ENCODE assay signal across 20 cellular contexts in genomic region chr6:47358440-47359225, GRCh38. TPM values are rescaled to one million over a fixed set of nuclear protein-coding genes. Genes with fewer than 3 reads are reported as not detected.
DNase-seq lines count a peak whose midpoint lies in the region; ATAC-seq, FAIRE-seq and TF ChIP-seq lines count a peak whose summit lies in the region.
"Had no signal": no experiment of that assay in that cellular context is flagged by ENCODE, and none has a peak within 500 bp of the region (broad histone marks: within the 10 kb centered on the region; RNA-seq: fewer than 3 reads in every experiment).

No MANE protein-coding gene starts in this region.

- H3K9me3 ChIP-seq in ovary, result no peaks in the 10 kb centered on the region
- H3K9me3 ChIP-seq: BE2C, lower lobe of right lung, right atrium auricular region, stomach had no signal

- no peaks in the 10 kb centered on the region for H3K27me3 ChIP-seq in ovary
- H3K27me3 ChIP-seq: right atrium auricular region, stomach had no signal

- DNase-seq in cerebellar cortex (ENCODE audit: low spot score), result peak; percentile 53
- DNase-seq in activated gamma-delta T cell treated with Interleukin-2 at 50 U/mL for 16 hours, result no peak
- no peak for DNase-seq in D721Med (ENCODE audit: insufficient read length, low spot score)
- no peak for DNase-seq in pons (ENCODE audit: low spot score)
- DNase-seq in ovary, result no peak
- DNase-seq: activated CD4-positive, alpha-beta T cell treated with anti-CD3 and anti-CD28 coated beads, Interleukin-2, amount 50 U/mL, for 4 hours; aorta; BE2C; dermis blood vessel endothelial cell; IMR-90; lower lobe of right lung; NCI-H1105; NCI-H510A; stomach had no signal

- no peak for TF ChIP-seq EP300 in ovary (IDR thresholded peaks at IDR 0.05)

- whole genome bisulfite sequencing in ovary, 3 donors, result 64 to 74% (median 68%) methylated on average over 6 of the region's 6 CpGs

- intact Hi-C loops in ovary (cut with DNase I), result no loop called here

- ATAC-seq in GM18511 (IDR thresholded peaks at IDR 0.05; ENCODE audit: unreplicated experiment) (peak; percentile 33), GM21723 (IDR thresholded peaks at IDR 0.05; ENCODE audit: unreplicated experiment) (peak; percentile 47), HG03469 (IDR thresholded peaks at IDR 0.05; ENCODE audit: unreplicated experiment) (peak; percentile 29)
- ATAC-seq: activated T-helper 17 cell treated with anti-CD3 and anti-CD28 coated beads, Interleukin-2, amount 50 U/mL, for 72 hours; lower lobe of right lung; natural killer cell treated with Interleukin-12 subunit alpha and Interleukin-12 subunit beta and Interleukin-15 and Interleukin-18, amount 100 ng/mL, for 72 hours had no signal

- H3K4me3 ChIP-seq in ovary, result no peak overlapping the region
- H3K4me3 ChIP-seq: lower lobe of right lung, right atrium auricular region, stomach had no signal

- no peaks in the 10 kb centered on the region for H3K4me1 ChIP-seq in ovary (ENCODE audit: insufficient read depth)
- H3K4me1 ChIP-seq: BE2C, lower lobe of right lung, right atrium auricular region, stomach had no signal

- no peaks in the 10 kb centered on the region for H3K36me3 ChIP-seq in ovary
- H3K36me3 ChIP-seq: BE2C, lower lobe of right lung, right atrium auricular region, stomach had no signal

- TF ChIP-seq CTCF in D721Med (IDR thresholded peaks at IDR 0.05; ENCODE audit: insufficient read depth, missing control alignments) (no peak), ovary (IDR thresholded peaks at IDR 0.05) (no peak)

- H3K27ac ChIP-seq in ovary, result no peak overlapping the region
- H3K27ac ChIP-seq: lower lobe of right lung, right atrium auricular region, stomach had no signal

- no peak for TF ChIP-seq POLR2A in ovary (IDR thresholded peaks at IDR 0.05)

- no peak for FAIRE-seq in D721Med (lab: Jason Lieb, UNC)

RNA-seq across cellular contexts. Expression of gene TNFRSF21, which starts 48.9 kb away (rescaled TPM):
- total RNA-seq in ovary, result 10 to 100 TPM in 6 of 7 donors, 1 to 10 TPM in 1; 4.9 to 15.1 (median 13.5) TPM
- 10 to 100 TPM in 1 of 2 donors, 1 to 10 TPM in 1; 6.9 to 18.3 TPM for polyA plus RNA-seq in ovary
